In genomic region chr9:128067622-128067897, GRCh38 we compare ENCODE assay signal across 8 cellular contexts. TPM values are rescaled to one million over a fixed set of nuclear protein-coding genes. Genes with fewer than 3 reads are reported as not detected.
A peak's percentile ranks its signal among the peaks of the same experiment; 100 is the strongest.
DNase-seq lines count a peak whose midpoint lies in the region; ATAC-seq and TF ChIP-seq lines count a peak whose summit lies in the region.

No MANE protein-coding gene starts in this region.

- no peak overlapping the region for H3K27ac Mint-ChIP-seq in activated naive CD8-positive, alpha-beta T cell treated with anti-CD3 and anti-CD28 coated beads for 36 hours

- DNase-seq in right atrium auricular region (ENCODE audit: low spot score) (no peak), cardiac septum (ENCODE audit: low spot score) (no peak), coronary artery (ENCODE audit: low spot score) (no peak), COLO668 (lab: John Stamatoyannopoulos, UW; ENCODE audit: unreplicated experiment) (no peak), kidney tubule cell (ENCODE audit: low spot score) (no peak)
- DNase-seq in activated naive CD8-positive, alpha-beta T cell treated with anti-CD3 and anti-CD28 coated beads for 36 hours = no peak

- peak overlapping the region; percentile 65 to 98 for H3K4me3 ChIP-seq in right atrium auricular region
- H3K4me3 ChIP-seq in coronary artery = peak overlapping the region; percentile 90
- H3K4me3 ChIP-seq in mucosa of rectum (ENCODE audit: low read length in 2 of 2) = peak overlapping the region; percentile 95 to 96

- H3K4me1 Mint-ChIP-seq in activated naive CD8-positive, alpha-beta T cell treated with anti-CD3 and anti-CD28 coated beads for 36 hours = peaks cover 43% of the 10 kb centered on the region

- H3K9me3 ChIP-seq in right atrium auricular region (no peaks in the 10 kb centered on the region), mucosa of rectum (ENCODE audit: control insufficient read depth in 2 of 2, low read length in 2 of 2) (no peaks in the 10 kb centered on the region)

- no peak for TF ChIP-seq CTCF in right atrium auricular region (IDR thresholded peaks at IDR 0.05)
- no peak for TF ChIP-seq CTCF in coronary artery (IDR thresholded peaks at IDR 0.05)

- peaks cover 27% of the 10 kb centered on the region for H3K36me3 Mint-ChIP-seq in activated naive CD8-positive, alpha-beta T cell treated with anti-CD3 and anti-CD28 coated beads for 36 hours

- H3K27me3 ChIP-seq in right atrium auricular region = no peaks in the 10 kb centered on the region
- H3K27me3 ChIP-seq in mucosa of rectum (ENCODE audit: control insufficient read depth in 2 of 2, insufficient read depth in 2 of 2, low read length in 2 of 2) = no peaks in the 10 kb centered on the region

- H3K4me3 Mint-ChIP-seq in activated naive CD8-positive, alpha-beta T cell treated with anti-CD3 and anti-CD28 coated beads for 36 hours = no peak overlapping the region

- peaks cover 0 to 48% of the 10 kb centered on the region in 2 donors for H3K4me1 ChIP-seq in right atrium auricular region
- peaks cover 25 to 33% of the 10 kb centered on the region in 2 donors for H3K4me1 ChIP-seq in mucosa of rectum (ENCODE audit: control insufficient read depth in 2 of 2, insufficient read depth in 2 of 2, low read length in 2 of 2)

- ATAC-seq in GM21825 (IDR thresholded peaks at IDR 0.05; ENCODE audit: unreplicated experiment) = no peak

- H3K27me3 Mint-ChIP-seq in activated naive CD8-positive, alpha-beta T cell treated with anti-CD3 and anti-CD28 coated beads for 36 hours = no peaks in the 10 kb centered on the region

- H3K36me3 ChIP-seq in right atrium auricular region = peaks cover 8% of the 10 kb centered on the region
- peaks cover 8% of the 10 kb centered on the region in 2 donors for H3K36me3 ChIP-seq in mucosa of rectum (ENCODE audit: control insufficient read depth in 2 of 2, insufficient read depth in 2 of 2, low read length in 2 of 2)

- peaks cover 1% of the 10 kb centered on the region for H3K9me3 Mint-ChIP-seq in activated naive CD8-positive, alpha-beta T cell treated with anti-CD3 and anti-CD28 coated beads for 36 hours

- H3K9ac ChIP-seq in mucosa of rectum (ENCODE audit: low read depth in 1 of 2, low read length in 2 of 2) = peak overlapping the region; percentile 97 to 98

- intact Hi-C loops in cardiac septum (cut with DNase I) = no loop called here

- H3K27ac ChIP-seq in right atrium auricular region (peak overlapping the region; percentile 99), coronary artery (peak overlapping the region; percentile 95 to 99), mucosa of rectum (ENCODE audit: low read depth in 2 of 2, low read length in 2 of 2) (peak overlapping the region; percentile 99 to 100)

RNA-seq across cellular contexts. Expression of gene NAIF1, which starts 0.4 kb away (rescaled TPM):
- total RNA-seq in right atrium auricular region = 1 to 10 TPM; 5.8 to 8.2 TPM
- total RNA-seq in cardiac septum = 6.2 TPM
- total RNA-seq in activated naive CD8-positive, alpha-beta T cell treated with anti-CD3 and anti-CD28 coated beads for 36 hours = 10 to 100 TPM; 11.2 to 12.0 TPM

RNA-seq across cellular contexts. Expression of gene SLC25A25, which starts 0.5 kb away (rescaled TPM):
- 10 to 100 TPM in 1 of 2 donors, 1 to 10 TPM in 1; 8.2 to 11.8 TPM for total RNA-seq in right atrium auricular region
- 5.6 TPM for total RNA-seq in cardiac septum
- 10 to 100 TPM; 13.0 to 14.5 TPM for total RNA-seq in activated naive CD8-positive, alpha-beta T cell treated with anti-CD3 and anti-CD28 coated beads for 36 hours

RNA-seq across cellular contexts. Expression of gene PTGES2, which starts 60.0 kb away (rescaled TPM):
- 100 to 1,000 TPM; 114 to 118 TPM for total RNA-seq in right atrium auricular region
- 136 TPM for total RNA-seq in cardiac septum
- 10 to 100 TPM; 63.3 to 66.1 TPM for total RNA-seq in activated naive CD8-positive, alpha-beta T cell treated with anti-CD3 and anti-CD28 coated beads for 36 hours
